Comparison of ENCODE assay signal across 21 cellular contexts in genomic region chr10:94035982-94036663, GRCh38. TPM values are rescaled to one million over a fixed set of nuclear protein-coding genes. Genes with fewer than 3 reads are reported as not detected.
"Had no signal": no experiment of that assay in that cellular context is flagged by ENCODE, and none has a peak within 500 bp of the region (broad histone marks: within the 10 kb centered on the region; RNA-seq: fewer than 3 reads in every experiment).

No MANE protein-coding gene starts in this region.

- H3K27me3 ChIP-seq: ovary, sigmoid colon, spleen, suprapubic skin had no signal

- H3K4me1 ChIP-seq: foreskin keratinocyte, sigmoid colon, spleen, suprapubic skin had no signal

- ATAC-seq: activated CD8-positive, alpha-beta T cell treated with anti-CD3 and anti-CD28 coated beads, Interleukin-2, amount 10 ng/mL, durations not matched to agents 7 days and 5 days; activated T-cell treated with anti-CD3 and anti-CD28 coated beads, Interleukin-2, amount 50 U/mL, for 72 hours; foreskin keratinocyte; T-helper 17 cell; WTC11 had no signal

- H3K27ac ChIP-seq: foreskin keratinocyte, ovary, sigmoid colon, spleen, suprapubic skin had no signal

- H3K9me3 ChIP-seq: ovary, sigmoid colon, suprapubic skin had no signal

- H3K36me3 Mint-ChIP-seq: activated naive CD8-positive, alpha-beta T cell; WTC11 had no signal

- H3K4me3 Mint-ChIP-seq: activated CD8-positive, alpha-beta T cell treated with anti-CD3 and anti-CD28 coated beads, Interleukin-2, amount 10 ng/mL, durations not matched to agents 7 days and 5 days; activated naive CD8-positive, alpha-beta T cell; activated T-cell treated with anti-CD3 and anti-CD28 coated beads, Interleukin-2, amount 50 U/mL, for 72 hours; brain; central memory CD8-positive, alpha-beta T cell; stimulated activated naive CD8-positive, alpha-beta T cell treated with anti-CD3 and anti-CD28 coated beads, Interleukin-15, Interleukin-2, amounts not matched to agents 100 ng/mL and 50 ng/mL, for 24 hours; T-helper 17 cell; WTC11 had no signal

- H3K4me1 Mint-ChIP-seq: central memory CD8-positive, alpha-beta T cell; T-helper 17 cell had no signal

- H3K27me3 Mint-ChIP-seq: brain; central memory CD8-positive, alpha-beta T cell had no signal

- H3K36me3 ChIP-seq: ovary, sigmoid colon, suprapubic skin had no signal

- DNase-seq: activated CD4-positive, alpha-beta T cell treated with anti-CD3 and anti-CD28 coated beads for 48 hours; activated CD8-positive, alpha-beta memory T cell treated with anti-CD3 and anti-CD28 coated beads, Interleukin-2, amount 50 U/mL, for 4 hours; activated CD8-positive, alpha-beta T cell treated with anti-CD3 and anti-CD28 coated beads, Interleukin-2, amount 10 ng/mL, durations not matched to agents 7 days and 5 days; activated gamma-delta T cell treated with Interleukin-2 at 50 U/mL for 16 hours; activated T-cell treated with anti-CD3 and anti-CD28 coated beads, Interleukin-2, amount 50 U/mL, for 72 hours; amniotic stem cell; effector CD8-positive, alpha-beta T cell; foreskin keratinocyte; glutamatergic neuron; hypothalamus; ovary; sigmoid colon; spleen; T-helper 17 cell; trophoblast cell had no signal

- H3K4me3 ChIP-seq: ovary, sigmoid colon, spleen, suprapubic skin had no signal

- H3K27ac Mint-ChIP-seq: activated CD8-positive, alpha-beta T cell treated with anti-CD3 and anti-CD28 coated beads, Interleukin-2, amount 10 ng/mL, durations not matched to agents 7 days and 5 days; activated naive CD8-positive, alpha-beta T cell; activated T-cell treated with anti-CD3 and anti-CD28 coated beads, Interleukin-2, amount 50 U/mL, for 72 hours; stimulated activated naive CD8-positive, alpha-beta T cell treated with anti-CD3 and anti-CD28 coated beads, Interleukin-15, Interleukin-2, amounts not matched to agents 100 ng/mL and 50 ng/mL, for 24 hours; T-helper 17 cell; WTC11 had no signal

RNA-seq across cellular contexts. Expression of gene PLCE1, which starts 42.4 kb away (rescaled TPM):
- total RNA-seq: activated CD8-positive, alpha-beta T cell treated with anti-CD3 and anti-CD28 coated beads, Interleukin-2, amount 10 ng/mL, durations not matched to agents 7 days and 5 days had no signal
